ENCODE assay signal across 10 cellular contexts in genomic region chr2:23617817-23618216, GRCh38.
DNase-seq lines count a peak whose midpoint lies in the region; ATAC-seq and TF ChIP-seq lines count a peak whose summit lies in the region.
"Had no signal": no experiment of that assay in that cellular context is flagged by ENCODE, and none has a peak within 500 bp of the region (broad histone marks: within the 10 kb centered on the region; RNA-seq: fewer than 3 reads in every experiment).

No MANE protein-coding gene starts in this region.

- POLR2A ChIA-PET in PC-3 (lab: Charles Lee; ENCODE audit: unreplicated experiment), result no interaction called here

- no peak overlapping the region for H3K9ac ChIP-seq in PC-3 (ENCODE audit: low read length)

- in situ Hi-C loops in gastrocnemius medialis (cut with MboI; ENCODE audit: low sequenced_read_pairs in 4 of 4), result no loop called here

- H3K36me3 ChIP-seq in hepatocyte (replicated peaks; ENCODE audit: insufficient read depth, low read depth) (no peaks in the 10 kb centered on the region), gastrocnemius medialis (no peaks in the 10 kb centered on the region), PC-3 (ENCODE audit: low read depth, low read length) (no peaks in the 10 kb centered on the region)

- H3K4me1 ChIP-seq in hepatocyte (ENCODE audit: insufficient read depth), result peaks cover 29% of the 10 kb centered on the region
- H3K4me1 ChIP-seq in gastrocnemius medialis, result peaks cover 19 to 23% of the 10 kb centered on the region in 2 donors
- H3K4me1 ChIP-seq in PC-3 (ENCODE audit: insufficient read depth, low read length), result no peaks in the 10 kb centered on the region

- TF ChIP-seq POLR2A in gastrocnemius medialis (IDR thresholded peaks at IDR 0.05), result no peak

- 61% methylated on average over 15 of the region's 15 CpGs for WGBS in hepatocyte (ENCODE audit: low lambda C conversion rate, missing lambda C conversion rate)

- H3K36me3 Mint-ChIP-seq in central memory CD8-positive, alpha-beta T cell (ENCODE audit: insufficient read depth), result no peaks in the 10 kb centered on the region

- DNase-seq in AG20443 (ENCODE audit: low spot score) (peak; percentile 34), hepatocyte (ENCODE audit: low spot score) (peak; percentile 47), gastrocnemius medialis (peak in 1 of 2 donors; percentile 40), activated T-cell treated with anti-CD3 and anti-CD28 coated beads for 4 hours (no peak), PC-3 (no peak)
- DNase-seq in central memory CD8-positive, alpha-beta T cell (ENCODE audit: low spot score in 2 of 2), result no peak
- no peak for DNase-seq in activated CD4-positive, alpha-beta T cell treated with anti-CD3 and anti-CD28 coated beads, Interleukin-2, amount 50 U/mL, for 1 hour
- DNase-seq: activated CD4-positive, alpha-beta T cell treated with anti-CD3 and anti-CD28 coated beads, Interleukin-2, amount 50 U/mL, for 48 hours; activated naive CD4-positive, alpha-beta T cell treated with anti-CD3 and anti-CD28 coated beads for 36 hours had no signal

- peaks cover 8% of the 10 kb centered on the region for H3K4me1 Mint-ChIP-seq in central memory CD8-positive, alpha-beta T cell

- peak overlapping the region; percentile 27 for H3K27ac Mint-ChIP-seq in central memory CD8-positive, alpha-beta T cell (ENCODE audit: low read depth)
- H3K27ac Mint-ChIP-seq: activated naive CD4-positive, alpha-beta T cell treated with anti-CD3 and anti-CD28 coated beads for 36 hours had no signal

- H3K4me3 Mint-ChIP-seq in central memory CD8-positive, alpha-beta T cell, result no peak overlapping the region
- H3K4me3 Mint-ChIP-seq: activated naive CD4-positive, alpha-beta T cell treated with anti-CD3 and anti-CD28 coated beads for 36 hours had no signal

- no peaks in the 10 kb centered on the region for H3K9me3 Mint-ChIP-seq in central memory CD8-positive, alpha-beta T cell
- H3K9me3 Mint-ChIP-seq: activated naive CD4-positive, alpha-beta T cell treated with anti-CD3 and anti-CD28 coated beads for 36 hours had no signal

- no peaks in the 10 kb centered on the region for H4K20me1 ChIP-seq in hepatocyte (ENCODE audit: insufficient read depth, poor library complexity, severe bottlenecking)
- H4K20me1 ChIP-seq in PC-3 (ENCODE audit: low read length), result no peaks in the 10 kb centered on the region

- H3F3A ChIP-seq in PC-3 (ENCODE audit: low read length, unreplicated experiment), result no peaks in the 10 kb centered on the region

- H3K9me2 ChIP-seq in hepatocyte (replicated peaks; ENCODE audit: insufficient read depth) (no peaks in the 10 kb centered on the region), PC-3 (replicated peaks; ENCODE audit: low read length) (no peaks in the 10 kb centered on the region)

- no peak for ATAC-seq in central memory CD8-positive, alpha-beta T cell (replicated peaks; ENCODE audit: extremely low read depth, poor library complexity, severe bottlenecking)
- ATAC-seq in gastrocnemius medialis (peak; percentile 21 to 31), PC-3 (no peak), GM19324 (IDR thresholded peaks at IDR 0.05; ENCODE audit: low FRiP score, unreplicated experiment) (no peak)

- H3K4me2 ChIP-seq in hepatocyte (peak overlapping the region; percentile 33), PC-3 (ENCODE audit: low read length) (no peak overlapping the region)

- no TSS peak for BruUV-seq in PC-3 (replicated peaks; lab: Mats Ljungman, UMichigan)

- TF ChIP-seq CTCF in hepatocyte (IDR thresholded peaks at IDR 0.05; ENCODE audit: poor library complexity) (no peak), gastrocnemius medialis (IDR thresholded peaks at IDR 0.05 in 4 of 5, conservative IDR thresholded peaks at IDR 0.05 in 1 of 5) (no peak), PC-3 (conservative IDR thresholded peaks at IDR 0.05; ENCODE audit: low read depth, low read length) (no peak)

- CTCF ChIA-PET in PC-3 (lab: Charles Lee), result no interaction called here

- intact Hi-C loops in gastrocnemius medialis (cut with DNase I; ENCODE audit: low total_unique reads) (loop anchor here (2.0 to 5.0 kb wide), 2 partner anchors 93 to 236 kb away; no protein-coding TSS in a partner anchor), PC-3 (cut with micrococcal nuclease) (no loop called here)

- H3K4me3 ChIP-seq in hepatocyte (no peak overlapping the region), gastrocnemius medialis (peak overlapping the region in 3 of 4 donors; percentile 8 to 21 (median 10)), PC-3 (ENCODE audit: low read length) (no peak overlapping the region)

- no peaks in the 10 kb centered on the region for H3K9me3 ChIP-seq in hepatocyte (ENCODE audit: low read depth)
- no peaks in the 10 kb centered on the region for H3K9me3 ChIP-seq in gastrocnemius medialis
- H3K9me3 ChIP-seq in PC-3 (ENCODE audit: low read length), result no peaks in the 10 kb centered on the region

- H3K27ac ChIP-seq in hepatocyte (peak overlapping the region; percentile 88), gastrocnemius medialis (peak overlapping the region; percentile 61 to 76 (median 67)), PC-3 (ENCODE audit: low read length) (no peak overlapping the region)

- H3K27me3 Mint-ChIP-seq in central memory CD8-positive, alpha-beta T cell, result peaks cover 11% of the 10 kb centered on the region

- H3K79me2 ChIP-seq in hepatocyte (no peaks in the 10 kb centered on the region), PC-3 (ENCODE audit: low read length) (no peaks in the 10 kb centered on the region)

- H2AFZ ChIP-seq in hepatocyte (no peak overlapping the region), PC-3 (ENCODE audit: low read length) (no peak overlapping the region)

- H3K27me3 ChIP-seq in hepatocyte, result no peaks in the 10 kb centered on the region
- H3K27me3 ChIP-seq in gastrocnemius medialis, result no peaks in the 10 kb centered on the region
- no peaks in the 10 kb centered on the region for H3K27me3 ChIP-seq in PC-3 (ENCODE audit: low read length)

Comparison
In these comparisons a context has a peak if more than half of its experiments do, and no peak if none do; other contexts are left out.
1. DNase-seq: peak in AG20443 (single experiment) and hepatocyte (single experiment); none in central memory CD8-positive, alpha-beta T cell (0 of 2), activated CD4-positive, alpha-beta T cell treated with anti-CD3 and anti-CD28 coated beads, Interleukin-2, amount 50 U/mL, for 1 hour (single experiment), activated T-cell treated with anti-CD3 and anti-CD28 coated beads for 4 hours (single experiment) and PC-3 (single experiment).
2. ATAC-seq: peak in gastrocnemius medialis (2 of 2); none in central memory CD8-positive, alpha-beta T cell (single experiment), PC-3 (single experiment) and GM19324 (single experiment).
3. H3K4me3 ChIP-seq: peak in gastrocnemius medialis (3 of 4); none in hepatocyte (single experiment) and PC-3 (single experiment).